ENCODE assay signal across 19 cellular contexts in genomic region chr5:171422495-171422894, GRCh38. TPM values are rescaled to one million over a fixed set of nuclear protein-coding genes. Genes with fewer than 3 reads are reported as not detected.
"Had no signal": no experiment of that assay in that cellular context is flagged by ENCODE, and none has a peak within 500 bp of the region (broad histone marks: within the 10 kb centered on the region; RNA-seq: fewer than 3 reads in every experiment).

No MANE protein-coding gene starts in this region.

- H3K4me3 ChIP-seq: esophagus squamous epithelium, lung, pancreas, SK-N-MC, thyroid gland had no signal

- H3K4me3 Mint-ChIP-seq: activated B cell treated with CpG ODN at 0.5 μM for 24 hours; activated CD4-positive, alpha-beta memory T cell treated with anti-CD3 and anti-CD28 coated beads for 36 hours; activated CD8-positive, alpha-beta memory T cell treated with anti-CD3 and anti-CD28 coated beads, Interleukin-2, amount 10 ng/mL, durations not matched to agents 7 days and 5 days; activated naive CD8-positive, alpha-beta T cell; activated T-cell treated with anti-CD3 and anti-CD28 coated beads, Interleukin-2, amount 50 U/mL, for 72 hours; stimulated activated naive B cell treated with anti-CD40 and anti-IgM and Interleukin-4, amounts not matched to agents 10 μg/mL and 1 μg/mL and 100 μg/mL, for 72 hours had no signal

- H3K9me3 ChIP-seq: esophagus squamous epithelium, pancreas, thyroid gland had no signal

- H3K27ac Mint-ChIP-seq: activated B cell treated with CpG ODN at 0.5 μM for 24 hours; activated CD4-positive, alpha-beta memory T cell treated with anti-CD3 and anti-CD28 coated beads for 36 hours; activated CD8-positive, alpha-beta memory T cell treated with anti-CD3 and anti-CD28 coated beads, Interleukin-2, amount 10 ng/mL, durations not matched to agents 7 days and 5 days; activated naive CD8-positive, alpha-beta T cell; activated T-cell treated with anti-CD3 and anti-CD28 coated beads, Interleukin-2, amount 50 U/mL, for 72 hours; stimulated activated naive B cell treated with anti-CD40 and anti-IgM and Interleukin-4, amounts not matched to agents 10 μg/mL and 1 μg/mL and 100 μg/mL, for 72 hours had no signal

- ATAC-seq: activated CD8-positive, alpha-beta memory T cell treated with anti-CD3 and anti-CD28 coated beads, Interleukin-2, amount 10 ng/mL, durations not matched to agents 7 days and 5 days; activated T-cell treated with anti-CD3 and anti-CD28 coated beads, Interleukin-2, amount 50 U/mL, for 72 hours; left cardiac atrium; pancreas; stimulated activated naive B cell treated with anti-CD40 and anti-IgM and Interleukin-4, amounts not matched to agents 10 μg/mL and 1 μg/mL and 100 μg/mL, for 72 hours had no signal

- H3K36me3 ChIP-seq: esophagus squamous epithelium, pancreas, thyroid gland had no signal

- DNase-seq: activated B cell treated with CpG ODN at 0.5 μM for 24 hours; activated CD4-positive, alpha-beta memory T cell treated with anti-CD3 and anti-CD28 coated beads for 36 hours; activated CD4-positive, alpha-beta T cell treated with anti-CD3 and anti-CD28 coated beads for 4 hours; activated CD8-positive, alpha-beta memory T cell treated with anti-CD3 and anti-CD28 coated beads, Interleukin-2, amount 10 ng/mL, durations not matched to agents 7 days and 5 days; activated gamma-delta T cell treated with Interleukin-2 at 50 U/mL for 16 hours; activated T-cell treated with anti-CD3 and anti-CD28 coated beads, Interleukin-2, amount 50 U/mL, for 72 hours; amygdala; dermis blood vessel endothelial cell; effector memory CD4-positive, alpha-beta T cell; esophagus squamous epithelium; hippocampal formation; left cardiac atrium; stimulated activated naive B cell treated with anti-CD40 and anti-IgM and Interleukin-4, amounts not matched to agents 10 μg/mL and 1 μg/mL and 100 μg/mL, for 72 hours had no signal

- H3K9me3 Mint-ChIP-seq: activated B cell treated with CpG ODN at 0.5 μM for 24 hours; activated CD4-positive, alpha-beta memory T cell treated with anti-CD3 and anti-CD28 coated beads for 36 hours; activated T-cell treated with anti-CD3 and anti-CD28 coated beads, Interleukin-2, amount 50 U/mL, for 72 hours; stimulated activated naive B cell treated with anti-CD40 and anti-IgM and Interleukin-4, amounts not matched to agents 10 μg/mL and 1 μg/mL and 100 μg/mL, for 72 hours had no signal

- H3K27me3 ChIP-seq: pancreas, thyroid gland had no signal

- H3K27ac ChIP-seq: cardiac muscle cell, esophagus squamous epithelium, pancreas, SK-N-MC had no signal

- H3K36me3 Mint-ChIP-seq: activated CD4-positive, alpha-beta memory T cell treated with anti-CD3 and anti-CD28 coated beads for 36 hours; activated CD8-positive, alpha-beta memory T cell treated with anti-CD3 and anti-CD28 coated beads, Interleukin-2, amount 10 ng/mL, durations not matched to agents 7 days and 5 days; activated naive CD8-positive, alpha-beta T cell; stimulated activated naive B cell treated with anti-CD40 and anti-IgM and Interleukin-4, amounts not matched to agents 10 μg/mL and 1 μg/mL and 100 μg/mL, for 72 hours had no signal

RNA-seq across cellular contexts. Expression of gene FGF18, which starts 3.0 kb away (rescaled TPM):
- total RNA-seq: activated B cell treated with CpG ODN at 0.5 μM for 24 hours; activated CD8-positive, alpha-beta memory T cell treated with anti-CD3 and anti-CD28 coated beads, Interleukin-2, amount 10 ng/mL, durations not matched to agents 7 days and 5 days; dermis blood vessel endothelial cell had no signal
